16 cellular contexts compared by ENCODE assay signal in genomic region chr3:71302604-71303003, GRCh38.
DNase-seq lines count a peak whose midpoint lies in the region; ATAC-seq and TF ChIP-seq lines count a peak whose summit lies in the region.
"Had no signal": no experiment of that assay in that cellular context is flagged by ENCODE, and none has a peak within 500 bp of the region (broad histone marks: within the 10 kb centered on the region; RNA-seq: fewer than 3 reads in every experiment).

No MANE protein-coding gene starts in this region.

- no peak overlapping the region for H3K27ac ChIP-seq in iPS-18a (ENCODE audit: low read length)
- H3K27ac ChIP-seq: A549, esophagus squamous epithelium, HL-60 had no signal

- H3K36me3 Mint-ChIP-seq in activated CD4-positive, alpha-beta memory T cell treated with anti-CD3 and anti-CD28 coated beads for 36 hours: peaks cover 8% of the 10 kb centered on the region
- peaks cover 3% of the 10 kb centered on the region for H3K36me3 Mint-ChIP-seq in activated CD4-positive, alpha-beta memory T cell treated with anti-CD3 and anti-CD28 coated beads, Interleukin-2, amount 10 ng/mL, durations not matched to agents 7 days and 5 days (ENCODE audit: low read depth)
- H3K36me3 Mint-ChIP-seq in WTC11: no peaks in the 10 kb centered on the region
- H3K36me3 Mint-ChIP-seq in stimulated activated memory B cell treated with anti-CD40 and anti-IgM and Interleukin-4, amounts not matched to agents 10 μg/mL and 1 μg/mL and 100 μg/mL, for 72 hours: no peaks in the 10 kb centered on the region

- H3K27me3 ChIP-seq in iPS-18a (ENCODE audit: control insufficient read depth, insufficient read depth, low read length): no peaks in the 10 kb centered on the region
- H3K27me3 ChIP-seq: esophagus squamous epithelium had no signal

- POLR2A ChIA-PET in activated CD4-positive, alpha-beta memory T cell treated with anti-CD3 and anti-CD28 coated beads for 36 hours (lab: Charles Lee): interaction anchor here (0.6 to 5.3 kb wide), 8 partner anchors 54 to 281 kb away, joined by 3 to 50 read pairs (median 8); partner anchors contain the start of gene FOXP1
- POLR2A ChIA-PET in activated CD4-positive, alpha-beta memory T cell treated with anti-CD3 and anti-CD28 coated beads, Interleukin-2, amount 10 ng/mL, durations not matched to agents 7 days and 5 days (lab: Charles Lee): interaction anchor here (1.4 kb wide), 1 partner anchor 10 kb away, joined by 3 read pairs; no protein-coding TSS in a partner anchor
- POLR2A ChIA-PET in WTC11 (lab: Charles Lee): no interaction called here

- H3K9ac ChIP-seq in iPS-18a (ENCODE audit: low read length): no peak overlapping the region

- H3K27me3 Mint-ChIP-seq in activated CD4-positive, alpha-beta memory T cell treated with anti-CD3 and anti-CD28 coated beads for 36 hours: no peaks in the 10 kb centered on the region
- H3K27me3 Mint-ChIP-seq in activated CD4-positive, alpha-beta memory T cell treated with anti-CD3 and anti-CD28 coated beads, Interleukin-2, amount 10 ng/mL, durations not matched to agents 7 days and 5 days: peaks cover 9% of the 10 kb centered on the region
- 0 out of 2 replicates have a peak, but pooled peaks cover 3% of the 10 kb centered on the region for H3K27me3 Mint-ChIP-seq in WTC11 (ENCODE audit: low read depth)
- H3K27me3 Mint-ChIP-seq in stimulated activated memory B cell treated with anti-CD40 and anti-IgM and Interleukin-4, amounts not matched to agents 10 μg/mL and 1 μg/mL and 100 μg/mL, for 72 hours: no peaks in the 10 kb centered on the region

- peak overlapping the region; percentile 94 for H3K4me3 ChIP-seq in iPS-18a (ENCODE audit: low read length)
- H3K4me3 ChIP-seq: A549, esophagus squamous epithelium had no signal

- peaks cover 71% of the 10 kb centered on the region for H3K4me1 ChIP-seq in iPS-18a (ENCODE audit: control insufficient read depth, low read depth, low read length)

- no peak for TF ChIP-seq CTCF in WTC11 (IDR thresholded peaks at IDR 0.05)

- peak overlapping the region; percentile 77 for H3K4me3 Mint-ChIP-seq in activated CD4-positive, alpha-beta memory T cell treated with anti-CD3 and anti-CD28 coated beads for 36 hours
- no peak overlapping the region for H3K4me3 Mint-ChIP-seq in activated CD4-positive, alpha-beta memory T cell treated with anti-CD3 and anti-CD28 coated beads, Interleukin-2, amount 10 ng/mL, durations not matched to agents 7 days and 5 days
- peak overlapping the region; percentile 2; the same call in 1 of the 2 replicates for H3K4me3 Mint-ChIP-seq in WTC11
- H3K4me3 Mint-ChIP-seq in stimulated activated memory B cell treated with anti-CD40 and anti-IgM and Interleukin-4, amounts not matched to agents 10 μg/mL and 1 μg/mL and 100 μg/mL, for 72 hours: peak overlapping the region; percentile 60

- no peaks in the 10 kb centered on the region for H3K9me3 Mint-ChIP-seq in activated CD4-positive, alpha-beta memory T cell treated with anti-CD3 and anti-CD28 coated beads for 36 hours
- no peaks in the 10 kb centered on the region for H3K9me3 Mint-ChIP-seq in activated CD4-positive, alpha-beta memory T cell treated with anti-CD3 and anti-CD28 coated beads, Interleukin-2, amount 10 ng/mL, durations not matched to agents 7 days and 5 days
- H3K9me3 Mint-ChIP-seq in WTC11: no peaks in the 10 kb centered on the region
- no peaks in the 10 kb centered on the region for H3K9me3 Mint-ChIP-seq in stimulated activated memory B cell treated with anti-CD40 and anti-IgM and Interleukin-4, amounts not matched to agents 10 μg/mL and 1 μg/mL and 100 μg/mL, for 72 hours

- H3K27ac Mint-ChIP-seq in activated CD4-positive, alpha-beta memory T cell treated with anti-CD3 and anti-CD28 coated beads for 36 hours: peak overlapping the region; percentile 87
- H3K27ac Mint-ChIP-seq in activated CD4-positive, alpha-beta memory T cell treated with anti-CD3 and anti-CD28 coated beads, Interleukin-2, amount 10 ng/mL, durations not matched to agents 7 days and 5 days: no peak overlapping the region
- H3K27ac Mint-ChIP-seq in WTC11: no peak overlapping the region
- H3K27ac Mint-ChIP-seq in stimulated activated memory B cell treated with anti-CD40 and anti-IgM and Interleukin-4, amounts not matched to agents 10 μg/mL and 1 μg/mL and 100 μg/mL, for 72 hours: peak overlapping the region; percentile 95

- no peaks in the 10 kb centered on the region for H3K36me3 ChIP-seq in iPS-18a (ENCODE audit: control insufficient read depth, low read depth, low read length)
- H3K36me3 ChIP-seq: esophagus squamous epithelium had no signal

- CTCF ChIA-PET in activated CD4-positive, alpha-beta memory T cell treated with anti-CD3 and anti-CD28 coated beads for 36 hours (lab: Charles Lee): interaction anchor here (0.6 to 1.4 kb wide), 5 partner anchors 54 to 291 kb away, joined by 3 to 4 read pairs (median 3); no protein-coding TSS in a partner anchor
- CTCF ChIA-PET in activated CD4-positive, alpha-beta memory T cell treated with anti-CD3 and anti-CD28 coated beads, Interleukin-2, amount 10 ng/mL, durations not matched to agents 7 days and 5 days (lab: Charles Lee): interaction anchor here (0.7 to 0.9 kb wide), 2 partner anchors 83 to 239 kb away, joined by 3 to 4 read pairs; no protein-coding TSS in a partner anchor
- CTCF ChIA-PET in WTC11 (lab: Charles Lee): no interaction called here

- no peaks in the 10 kb centered on the region for H3K9me3 ChIP-seq in iPS-18a (ENCODE audit: control insufficient read depth, low read depth, low read length)
- H3K9me3 ChIP-seq: A549, esophagus squamous epithelium had no signal

- ATAC-seq in WTC11 (no peak), GM21526 (IDR thresholded peaks at IDR 0.05; ENCODE audit: low FRiP score, unreplicated experiment) (no peak), left ventricle myocardium superior (no peak)
- no peak for ATAC-seq in stimulated activated memory B cell treated with anti-CD40 and anti-IgM and Interleukin-4, amounts not matched to agents 10 μg/mL and 1 μg/mL and 100 μg/mL, for 72 hours
- ATAC-seq: A549 had no signal

- intact Hi-C loops in activated CD4-positive, alpha-beta memory T cell treated with anti-CD3 and anti-CD28 coated beads for 36 hours (cut with micrococcal nuclease): loop anchor here (5.0 to 10.0 kb wide), 2 partner anchors 122 to 320 kb away; no protein-coding TSS in a partner anchor
- intact Hi-C loops in left ventricle myocardium superior (cut with micrococcal nuclease): loop anchor here (10.0 kb wide), 2 partner anchors 282 to 298 kb away; partner anchors contain the start of gene FOXP1

- peaks cover 83% of the 10 kb centered on the region for H3K4me1 Mint-ChIP-seq in activated CD4-positive, alpha-beta memory T cell treated with anti-CD3 and anti-CD28 coated beads for 36 hours (ENCODE audit: low read depth)
- peaks cover 46% of the 10 kb centered on the region for H3K4me1 Mint-ChIP-seq in activated CD4-positive, alpha-beta memory T cell treated with anti-CD3 and anti-CD28 coated beads, Interleukin-2, amount 10 ng/mL, durations not matched to agents 7 days and 5 days
- peaks cover 85% of the 10 kb centered on the region for H3K4me1 Mint-ChIP-seq in WTC11
- H3K4me1 Mint-ChIP-seq in stimulated activated memory B cell treated with anti-CD40 and anti-IgM and Interleukin-4, amounts not matched to agents 10 μg/mL and 1 μg/mL and 100 μg/mL, for 72 hours: peaks cover 60% of the 10 kb centered on the region

- no peak for DNase-seq in activated CD4-positive, alpha-beta memory T cell treated with anti-CD3 and anti-CD28 coated beads for 36 hours
- DNase-seq in activated CD4-positive, alpha-beta memory T cell treated with anti-CD3 and anti-CD28 coated beads, Interleukin-2, amount 10 ng/mL, durations not matched to agents 7 days and 5 days: no peak
- DNase-seq in WTC11 (ENCODE audit: low spot score) (no peak), left ventricle myocardium superior (no peak), DMS79 (lab: John Stamatoyannopoulos, UW) (no peak)
- DNase-seq: amygdala, esophagus squamous epithelium, GF-D8, KG1, NCI-H1417, NCI-H2227 treated with DMSO at 0.1 percent for 48 hours had no signal

TF ChIP-seq in WTC11, 78 proteins besides CTCF, POLR2A, EP300 and RAD21 (continues in another document):
- no peak for TF ChIP-seq ZNF121 (CRISPR knock-in tag; IDR thresholded peaks at IDR 0.05)
- no peak for TF ChIP-seq SOX15 (CRISPR knock-in tag; IDR thresholded peaks at IDR 0.05)
- TF ChIP-seq EMX1 (CRISPR knock-in tag; IDR thresholded peaks at IDR 0.05): no peak
- TF ChIP-seq NFYB (CRISPR knock-in tag; conservative IDR thresholded peaks at IDR 0.05; ENCODE audit: low read depth): no peak
- TF ChIP-seq FOXP4 (CRISPR knock-in tag; IDR thresholded peaks at IDR 0.05): no peak
- TF ChIP-seq ELF4 (CRISPR knock-in tag; IDR thresholded peaks at IDR 0.05; ENCODE audit: low read depth): no peak
- no peak for TF ChIP-seq PREB (CRISPR knock-in tag; IDR thresholded peaks at IDR 0.05; ENCODE audit: borderline replicate concordance)
- TF ChIP-seq ZNF671 (CRISPR knock-in tag; IDR thresholded peaks at IDR 0.05): no peak
- TF ChIP-seq HMGA2 (CRISPR knock-in tag; IDR thresholded peaks at IDR 0.05): no peak

Comparison
In these comparisons a context has a peak if more than half of its experiments do, and no peak if none do; other contexts are left out.
1. H3K27ac Mint-ChIP-seq: peak in activated CD4-positive, alpha-beta memory T cell treated with anti-CD3 and anti-CD28 coated beads for 36 hours (single experiment) and stimulated activated memory B cell treated with anti-CD40 and anti-IgM and Interleukin-4, amounts not matched to agents 10 μg/mL and 1 μg/mL and 100 μg/mL, for 72 hours (single experiment); none in activated CD4-positive, alpha-beta memory T cell treated with anti-CD3 and anti-CD28 coated beads, Interleukin-2, amount 10 ng/mL, durations not matched to agents 7 days and 5 days (single experiment) and WTC11 (single experiment).